Comparison of ENCODE assay signal across 1 cellular context in genomic region chr14:65738339-65738738, GRCh38.
TF ChIP-seq lines count a peak whose summit lies in the region.

No MANE protein-coding gene starts in this region.

TF ChIP-seq in SK-N-SH, 30 proteins besides CTCF, POLR2A, EP300 and RAD21 (continued from another document):
- TF ChIP-seq PBX3 (IDR thresholded peaks at IDR 0.05) (no peak), RCOR1 (IDR thresholded peaks at IDR 0.05; ENCODE audit: low read length) (no peak)
